ENCODE assay signal across 8 cellular contexts in the genomic region with DNA sequence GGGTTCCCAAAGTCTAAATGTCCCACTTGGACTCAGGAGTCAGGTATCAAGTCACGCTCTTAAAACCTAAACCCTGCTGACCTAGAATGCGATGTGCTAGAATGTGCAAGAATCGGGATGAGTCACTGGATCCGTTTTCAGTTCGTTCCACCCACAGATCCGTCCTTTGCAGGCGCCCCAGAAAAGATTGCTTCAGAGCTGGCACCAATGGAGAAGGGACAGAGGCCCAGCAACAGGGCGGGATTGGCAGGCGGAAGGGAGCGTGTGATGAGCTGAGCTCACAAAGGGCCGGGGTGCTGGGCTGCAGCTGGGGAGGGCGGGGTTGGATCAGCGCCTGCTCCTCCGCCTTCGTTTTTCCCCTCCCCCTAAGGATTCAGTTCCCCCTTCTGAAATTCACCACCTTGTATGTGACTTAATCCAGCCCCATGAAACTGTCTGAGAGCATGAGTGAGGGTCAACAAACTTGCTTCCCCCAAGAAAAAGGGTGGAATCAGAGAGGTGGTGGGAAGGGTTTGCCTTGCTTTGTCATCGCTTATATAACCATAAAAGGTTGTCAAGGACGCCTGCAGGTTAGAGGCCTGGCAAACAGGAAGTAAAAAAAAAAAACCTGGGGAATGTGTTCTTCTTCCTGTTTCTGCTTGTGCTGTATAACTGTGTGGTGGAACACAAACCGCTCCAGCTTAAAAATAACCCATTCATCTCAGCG. TPM values are rescaled to one million over a fixed set of nuclear protein-coding genes. Genes with fewer than 3 reads are reported as not detected.
DNase-seq lines count a peak whose midpoint lies in the region; ATAC-seq, FAIRE-seq and TF ChIP-seq lines count a peak whose summit lies in the region.

No MANE protein-coding gene starts in this region.

- peak overlapping the region; percentile 100 for H3K27ac ChIP-seq in SJSA1
- H3K27ac ChIP-seq in small intestine (ENCODE audit: low read depth in 1 of 2, low read length in 1 of 2): peak overlapping the region; percentile 99 to 100

- H3K27me3 ChIP-seq in SJSA1 (replicated peaks) (no peaks in the 10 kb centered on the region), iPS-15b (ENCODE audit: control insufficient read depth, insufficient read depth, low read length) (no peaks in the 10 kb centered on the region), small intestine (ENCODE audit: control insufficient read depth in 2 of 2, insufficient read depth in 2 of 2, low read length in 2 of 2) (no peaks in the 10 kb centered on the region)

- ATAC-seq in HG02870 (IDR thresholded peaks at IDR 0.05; ENCODE audit: unreplicated experiment): peak; percentile 41

- no peak for TF ChIP-seq CTCF in astrocyte of the spinal cord (IDR thresholded peaks at IDR 0.05; ENCODE audit: low read depth, low read length)

- H3K36me3 ChIP-seq in SJSA1 (peaks cover 15% of the 10 kb centered on the region), iPS-15b (ENCODE audit: control insufficient read depth, insufficient read depth, low read length) (peaks cover 14% of the 10 kb centered on the region), small intestine (ENCODE audit: control insufficient read depth in 2 of 2, insufficient read depth in 2 of 2, low read length in 2 of 2) (no peaks in the 10 kb centered on the region)

- peak; percentile 98 to 99 for DNase-seq in SJSA1 (ENCODE audit: low read depth in 1 of 2, low spot score in 2 of 2)
- peak; percentile 100 for DNase-seq in astrocyte of the spinal cord (ENCODE audit: low read depth, low spot score)
- peak; percentile 100 for DNase-seq in small intestine
- no peak for DNase-seq in NCI-H2227 (lab: John Stamatoyannopoulos, UW; ENCODE audit: unreplicated experiment)
- DNase-seq in Kasumi-1 (lab: John Stamatoyannopoulos, UW): no peak

- no peak for FAIRE-seq in small intestine (lab: Jason Lieb, UNC)

- in situ Hi-C loops in astrocyte of the spinal cord (cut with HindIII; ENCODE audit: low sequenced_read_pairs): no loop called here

- H3K9ac ChIP-seq in iPS-15b (ENCODE audit: low read depth, low read length): peak overlapping the region; percentile 48

- WGBS in small intestine, 3 donors: 0 to 1% (median 0%) methylated on average over 19 of the region's 19 CpGs

- no peaks in the 10 kb centered on the region for H3K9me3 ChIP-seq in SJSA1 (replicated peaks)
- H3K9me3 ChIP-seq in iPS-15b (ENCODE audit: control insufficient read depth, insufficient read depth, low read length): no peaks in the 10 kb centered on the region
- no peaks in the 10 kb centered on the region for H3K9me3 ChIP-seq in small intestine (ENCODE audit: control insufficient read depth, low read depth)

- peak overlapping the region; percentile 18 for H3K4me3 ChIP-seq in SJSA1
- peak overlapping the region; percentile 27 for H3K4me3 ChIP-seq in astrocyte of the spinal cord (ENCODE audit: low read depth, low read length)
- peak overlapping the region; percentile 59 for H3K4me3 ChIP-seq in iPS-15b (ENCODE audit: low read depth, low read length)
- H3K4me3 ChIP-seq in small intestine (ENCODE audit: low read depth in 1 of 2, low read length in 2 of 2): no peak overlapping the region

- TF ChIP-seq POLR2A in GM15510 (IDR thresholded peaks at IDR 0.05; ENCODE audit: borderline replicate concordance, extremely low read depth, insufficient read length): peak; percentile 33

- H3K4me1 ChIP-seq in SJSA1 (replicated peaks): peaks cover 51% of the 10 kb centered on the region
- H3K4me1 ChIP-seq in iPS-15b (ENCODE audit: control insufficient read depth, insufficient read depth, low read length): peaks cover 39% of the 10 kb centered on the region
- peaks cover 2 to 11% of the 10 kb centered on the region in 2 donors for H3K4me1 ChIP-seq in small intestine (ENCODE audit: control insufficient read depth in 2 of 2, insufficient read depth in 1 of 2, low read depth in 1 of 2, low read length in 1 of 2)

RNA-seq across cellular contexts. Expression of gene UBC, which starts 2.8 kb away (rescaled TPM):
- 966 and 1,026 TPM in 2 replicates for total RNA-seq in SJSA1 (2014; rRNA removed; shearing (Covaris generic))
- 1,000 to 10,000 TPM in 2 of 3 donors, 100 to 1,000 TPM in 1; 806 to 1,948 (median 1,527) TPM for polyA plus RNA-seq in small intestine

RNA-seq across cellular contexts. Expression of gene SCARB1, which starts 53.6 kb away (rescaled TPM):
- total RNA-seq in SJSA1 (2014; rRNA removed; shearing (Covaris generic)): 12.4 and 15.7 TPM in 2 replicates
- polyA plus RNA-seq in small intestine: 100 to 1,000 TPM in 2 of 3 donors, 10 to 100 TPM in 1; 41.9 to 230 (median 181) TPM

Comparison
In these comparisons a context has a peak if more than half of its experiments do, and no peak if none do; other contexts are left out.
1. DNase-seq: peak in SJSA1 (2 of 2), astrocyte of the spinal cord (single experiment) and small intestine (single experiment); none in NCI-H2227 (single experiment) and Kasumi-1 (0 of 2).
2. H3K4me3 ChIP-seq: peak in SJSA1 (single experiment), astrocyte of the spinal cord (single experiment) and iPS-15b (single experiment); none in small intestine (0 of 2).